8 cellular contexts compared by ENCODE assay signal in genomic region chr22:42933783-42934144, GRCh38.
DNase-seq lines count a peak whose midpoint lies in the region; ATAC-seq, FAIRE-seq and TF ChIP-seq lines count a peak whose summit lies in the region.

No MANE protein-coding gene starts in this region.

- no peak for TF ChIP-seq EP300 in A549 (IDR thresholded peaks at IDR 0.05)

- H3K79me2 ChIP-seq in keratinocyte (ENCODE audit: control insufficient read depth, insufficient read depth, low read length) = peaks cover 75% of the 10 kb centered on the region

- H3K27ac ChIP-seq in A549 (peak overlapping the region; percentile 79 to 86), keratinocyte (ENCODE audit: control insufficient read depth, insufficient read depth, low read length) (peak overlapping the region; percentile 92), stomach smooth muscle (ENCODE audit: low read length) (peak overlapping the region; percentile 95)

- peak; percentile 43 to 73 for DNase-seq in A549 (ENCODE audit: low read depth in 1 of 2, low spot score in 1 of 2)
- DNase-seq in astrocyte of the hippocampus (ENCODE audit: low read depth, low spot score) = peak; percentile 89
- DNase-seq in keratinocyte (ENCODE audit: low read depth, low spot score) = no peak
- DNase-seq in iPS-NIHi11 (ENCODE audit: low spot score) = no peak
- DNase-seq in LoVo (ENCODE audit: low spot score) = no peak
- no peak for DNase-seq in ecto neural progenitor cell (ENCODE audit: low spot score)

- FAIRE-seq in A549 (lab: Jason Lieb, UNC) (no peak), keratinocyte (lab: Jason Lieb, UNC) (peak; percentile 69)

- peak overlapping the region; percentile 73 for H3K4me2 ChIP-seq in A549
- peak overlapping the region; percentile 83 for H3K4me2 ChIP-seq in keratinocyte (ENCODE audit: control insufficient read depth, extremely low read depth, insufficient read depth, low read depth, low read length)

- peak; percentile 52 to 75; a peak in 5 of 6 replicates for ATAC-seq in A549
- ATAC-seq in HG03378 (IDR thresholded peaks at IDR 0.05; ENCODE audit: unreplicated experiment) = peak; percentile 4

- no peaks in the 10 kb centered on the region for H3K27me3 ChIP-seq in keratinocyte (ENCODE audit: control insufficient read depth, extremely low read depth, insufficient read depth, low read length)
- no peaks in the 10 kb centered on the region for H3K27me3 ChIP-seq in stomach smooth muscle (ENCODE audit: control insufficient read depth in 1 of 2, insufficient read depth in 2 of 2, low read length in 2 of 2)

- 11% methylated on average over 3 of the region's 3 CpGs for WGBS in A549 (ENCODE audit: missing lambda C conversion rate)

- H3K9me3 ChIP-seq in A549 = no peaks in the 10 kb centered on the region
- H3K9me3 ChIP-seq in keratinocyte (ENCODE audit: control insufficient read depth, low read depth, low read length) = no peaks in the 10 kb centered on the region
- no peaks in the 10 kb centered on the region for H3K9me3 ChIP-seq in stomach smooth muscle (ENCODE audit: control insufficient read depth in 2 of 2, low read length in 2 of 2)

- H3K4me1 ChIP-seq in A549 (peaks cover 94% of the 10 kb centered on the region), keratinocyte (ENCODE audit: control insufficient read depth, extremely low read depth, insufficient read depth, low read length) (peaks cover 57% of the 10 kb centered on the region), stomach smooth muscle (ENCODE audit: control insufficient read depth, insufficient read depth, low read length) (peaks cover 88% of the 10 kb centered on the region)

- POLR2A ChIA-PET in A549 (lab: Yijun Ruan, JAX) = interaction anchor here (1.0 kb wide), 1 partner anchor 12 kb away, joined by 3 read pairs; no protein-coding TSS in a partner anchor

- TF ChIP-seq RAD21 in A549 (conservative IDR thresholded peaks at IDR 0.05 in 1 of 2, IDR thresholded peaks at IDR 0.05 in 1 of 2) = no peak

- peak overlapping the region; percentile 71 for H3K9ac ChIP-seq in keratinocyte (ENCODE audit: control insufficient read depth, extremely low read depth, insufficient read depth, low read length)
- H3K9ac ChIP-seq in stomach smooth muscle (ENCODE audit: low read length in 2 of 2) = peak overlapping the region in 1 of 2 donors; percentile 64

- TF ChIP-seq CTCF in A549 (IDR thresholded peaks at IDR 0.05) (no peak), keratinocyte (optimal IDR thresholded peaks at IDR 0.05 in 1 of 3, IDR thresholded peaks at IDR 0.05 in 1 of 3, conservative IDR thresholded peaks at IDR 0.05 in 1 of 3; ENCODE audit: extremely low read depth in 1 of 3, insufficient read depth in 2 of 3, low read length in 3 of 3) (no peak)

- CTCF ChIA-PET in A549 (lab: Yijun Ruan, JAX) = interaction anchor here (1.3 kb wide), 1 partner anchor 13 kb away, joined by 3 read pairs; no protein-coding TSS in a partner anchor

- dilution Hi-C loops in keratinocyte (cut with MboI; ENCODE audit: extremely low pct_ligation_motif_present, low sequenced_read_pairs) = no loop called here

- peaks cover 14% of the 10 kb centered on the region for H3K9me1 ChIP-seq in keratinocyte (ENCODE audit: control insufficient read depth, extremely low read depth, insufficient read depth, low read length)

- H4K20me1 ChIP-seq in keratinocyte (ENCODE audit: control insufficient read depth, extremely low read depth, insufficient read depth, low read length) = peaks cover 10% of the 10 kb centered on the region

- H2AFZ ChIP-seq in keratinocyte (ENCODE audit: control insufficient read depth, low read length) = no peak overlapping the region

- H3K36me3 ChIP-seq in keratinocyte (ENCODE audit: control insufficient read depth in 2 of 2, extremely low read depth in 1 of 2, insufficient read depth in 2 of 2, low read length in 2 of 2) = peaks cover 0 to 6% of the 10 kb centered on the region in 2 experiments
- no peaks in the 10 kb centered on the region for H3K36me3 ChIP-seq in stomach smooth muscle (ENCODE audit: control insufficient read depth in 2 of 2, insufficient read depth in 2 of 2, low read length in 2 of 2)

- no peak overlapping the region for H3K4me3 ChIP-seq in A549
- peak overlapping the region in 2 of 3 experiments; percentile 20 to 43 for H3K4me3 ChIP-seq in keratinocyte (ENCODE audit: control insufficient read depth in 2 of 3, extremely low read depth in 1 of 3, insufficient read depth in 2 of 3, low read depth in 1 of 3, low read length in 3 of 3)
- peak overlapping the region; percentile 15 to 63 for H3K4me3 ChIP-seq in stomach smooth muscle (ENCODE audit: low read length in 2 of 2)

- TF ChIP-seq POLR2A in A549 (IDR thresholded peaks at IDR 0.05; ENCODE audit: low read length) = no peak

TF ChIP-seq in A549, 52 proteins besides CTCF, POLR2A, EP300 and RAD21:
- TF ChIP-seq ZC3H11A (IDR thresholded peaks at IDR 0.05) (no peak), RCOR1 (IDR thresholded peaks at IDR 0.05; ENCODE audit: low read depth, low read length) (no peak), EHMT2 (IDR thresholded peaks at IDR 0.05; ENCODE audit: low read depth) (no peak), MAX (IDR thresholded peaks at IDR 0.05) (no peak), FOSL2 (IDR thresholded peaks at IDR 0.05) (no peak), FOSL2 (CRISPR knock-in tag; IDR thresholded peaks at IDR 0.05) (peak; percentile 63), PBX3 (IDR thresholded peaks at IDR 0.05) (no peak), JUN (IDR thresholded peaks at IDR 0.05) (no peak), TFCP2L1 (CRISPR knock-in tag; IDR thresholded peaks at IDR 0.05) (no peak)

Comparison
In these comparisons a context has a peak if more than half of its experiments do, and no peak if none do; other contexts are left out.
1. DNase-seq: peak in A549 (2 of 2) and astrocyte of the hippocampus (single experiment); none in keratinocyte (single experiment), iPS-NIHi11 (single experiment), LoVo (single experiment) and ecto neural progenitor cell (single experiment).
2. Peak in every context shown above with its lines, with median percentiles within 50 percentile points of each other: H3K27ac ChIP-seq.